ENCODE assay signal across 30 cellular contexts in the genomic region with DNA sequence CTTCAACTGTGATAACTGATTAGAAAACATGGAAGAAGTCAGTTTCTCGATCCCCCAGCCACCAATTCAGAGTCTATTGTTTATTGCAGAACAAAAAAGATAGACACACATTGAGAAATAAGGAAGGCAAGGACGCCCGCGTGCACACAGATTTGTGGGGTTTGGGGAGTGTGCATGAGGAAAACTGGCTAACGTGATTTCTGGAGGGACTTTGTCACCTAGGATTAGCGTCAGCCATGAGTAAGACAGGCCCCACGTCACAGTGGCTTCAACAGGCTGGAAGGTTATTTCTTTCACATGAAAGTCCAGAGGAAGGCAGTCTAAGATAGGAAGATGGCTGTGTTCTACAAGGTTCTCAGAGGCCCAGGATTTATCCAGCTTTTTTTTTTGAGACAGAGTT.
"Had no signal": no experiment of that assay in that cellular context is flagged by ENCODE, and none has a peak within 500 bp of the region (broad histone marks: within the 10 kb centered on the region; RNA-seq: fewer than 3 reads in every experiment).

No MANE protein-coding gene starts in this region.

- H3K4me2 ChIP-seq: smooth muscle cell had no signal

- H3K4me1 Mint-ChIP-seq: immature natural killer cell, nephron had no signal

- H3K27me3 ChIP-seq: left lung, pancreas, sigmoid colon, tibial nerve, uterus had no signal

- ATAC-seq: left colon; left lung; lower lobe of right lung; naive thymus-derived CD8-positive, alpha-beta T cell; pancreas; right cardiac atrium; stimulated activated memory B cell treated with anti-CD40 and anti-IgM and Interleukin-4, amounts not matched to agents 10 μg/mL and 1 μg/mL and 100 μg/mL, for 72 hours; stimulated activated naive CD8-positive, alpha-beta T cell treated with anti-CD3 and anti-CD28 coated beads, Interleukin-15, amount 100 ng/mL, for 72 hours had no signal

- H3K9me3 ChIP-seq: pancreas, prostate gland had no signal

- H3K27me3 Mint-ChIP-seq: naive thymus-derived CD8-positive, alpha-beta T cell; stimulated activated memory B cell treated with anti-CD40 and anti-IgM and Interleukin-4, amounts not matched to agents 10 μg/mL and 1 μg/mL and 100 μg/mL, for 72 hours; stimulated activated naive CD8-positive, alpha-beta T cell treated with anti-CD3 and anti-CD28 coated beads, Interleukin-15, amount 100 ng/mL, for 72 hours; type B pancreatic cell had no signal

- H3K4me3 Mint-ChIP-seq: immature natural killer cell; naive thymus-derived CD8-positive, alpha-beta T cell; nephron; stimulated activated memory B cell treated with anti-CD40 and anti-IgM and Interleukin-4, amounts not matched to agents 10 μg/mL and 1 μg/mL and 100 μg/mL, for 72 hours; stimulated activated naive CD8-positive, alpha-beta T cell treated with anti-CD3 and anti-CD28 coated beads, Interleukin-15, amount 100 ng/mL, for 72 hours; type B pancreatic cell had no signal

- H3K4me3 ChIP-seq: left lung, lower lobe of right lung, pancreas, prostate gland, sigmoid colon, smooth muscle cell, tibial nerve, uterus had no signal

- DNase-seq: hypothalamus; immature natural killer cell; kidney; left colon; left lung; lower lobe of right lung; mammary epithelial cell; mesenchymal stem cell; naive thymus-derived CD8-positive, alpha-beta T cell; nucleus accumbens; pancreas; posterior cingulate gyrus; retina; right cardiac atrium; sigmoid colon; stimulated activated CD4-positive, alpha-beta T cell treated with anti-CD3 and anti-CD28 coated beads, Interleukin-1b, Interleukin-23, amount 100 ng/mL, for 48 hours; stimulated activated CD4-positive, alpha-beta T cell treated with anti-CD3 and anti-CD28 coated beads, Interleukin-2, amount 100 ng/mL, for 48 hours; stimulated activated CD4-positive, alpha-beta T cell treated with anti-CD3 and anti-CD28 coated beads, Interleukin-4, amount 100 ng/mL, for 4 hours; stimulated activated CD8-positive, alpha-beta memory T cell treated with anti-CD3 and anti-CD28 coated beads, Interleukin-4, amount 100 ng/mL, for 48 hours; stimulated activated naive CD4-positive, alpha-beta T cell treated with Interleukin-2 at 50 U/mL for 16 hours; stimulated activated naive CD8-positive, alpha-beta T cell treated with anti-CD3 and anti-CD28 coated beads, Interleukin-15, amount 100 ng/mL, for 72 hours; substantia nigra; uterus had no signal

- H3K27ac ChIP-seq: left lung, lower lobe of right lung, pancreas, prostate gland, sigmoid colon, tibial nerve, uterus had no signal

- H3K27ac Mint-ChIP-seq: nephron; stimulated activated naive CD8-positive, alpha-beta T cell treated with anti-CD3 and anti-CD28 coated beads, Interleukin-15, amount 100 ng/mL, for 72 hours; type B pancreatic cell had no signal

- H3K36me3 ChIP-seq: lower lobe of right lung, pancreas, prostate gland, sigmoid colon, uterus had no signal

- FAIRE-seq: islet of Langerhans, kidney, pancreas had no signal

- H3K4me1 ChIP-seq: pancreas, prostate gland, sigmoid colon, uterus had no signal
